ENCODE assay signal across 8 cellular contexts in genomic region chr22:37428649-37429586, GRCh38. TPM values are rescaled to one million over a fixed set of nuclear protein-coding genes. Genes with fewer than 3 reads are reported as not detected.
A peak's percentile ranks its signal among the peaks of the same experiment; 100 is the strongest.
DNase-seq lines count a peak whose midpoint lies in the region; ATAC-seq, FAIRE-seq and TF ChIP-seq lines count a peak whose summit lies in the region.

No MANE protein-coding gene starts in this region.

- no peak overlapping the region for H3K9ac ChIP-seq in GM12878 (ENCODE audit: control insufficient read depth, insufficient read depth, low read length)

- RAD21 ChIA-PET in GM12878 (lab: Charles Lee; ENCODE audit: unreplicated experiment): interaction anchor here (0.6 to 4.4 kb wide), 9 partner anchors 9 to 166 kb away, joined by 3 to 36 read pairs (median 4); no protein-coding TSS in a partner anchor

- FAIRE-seq in GM12878 (lab: Jason Lieb, UNC): peak; percentile 71

- peak; percentile 26 to 32 for ATAC-seq in CD4-positive, CD25-positive, alpha-beta regulatory T cell (ENCODE audit: low read depth in 2 of 2)
- ATAC-seq in GM12878 (peak; percentile 87), left lung (peak; percentile 34), GM21381 (IDR thresholded peaks at IDR 0.05; ENCODE audit: unreplicated experiment) (no peak)

- POLR2A ChIA-PET in GM12878 (lab: Charles Lee): no interaction called here

- no peaks in the 10 kb centered on the region for H3K9me3 ChIP-seq in CD4-positive, CD25-positive, alpha-beta regulatory T cell (ENCODE audit: control insufficient read depth in 2 of 2, low read length in 2 of 2)
- H3K9me3 ChIP-seq in GM12878 (replicated peaks; ENCODE audit: control insufficient read depth, insufficient read depth, low read length) (peaks cover 3% of the 10 kb centered on the region; the same call in 1 of the 3 replicates), left lung (no peaks in the 10 kb centered on the region)

- in situ Hi-C loops in GM12878 (cut with MboI): no loop called here

- no peak overlapping the region for H3K4me3 ChIP-seq in CD4-positive, CD25-positive, alpha-beta regulatory T cell (ENCODE audit: low read depth, low read length)
- H3K4me3 ChIP-seq in GM12878 (no peak overlapping the region), left lung (no peak overlapping the region)

- TF ChIP-seq RAD21 in GM12878 (IDR thresholded peaks at IDR 0.05; ENCODE audit: insufficient read depth, low read depth, low read length): peak; percentile 56

- peak overlapping the region in 1 of 4 donors; percentile 5 for H3K4me3 Mint-ChIP-seq in CD4-positive, CD25-positive, alpha-beta regulatory T cell

- H3K4me1 Mint-ChIP-seq in CD4-positive, CD25-positive, alpha-beta regulatory T cell: peaks cover 0 to 27% (median 2%) of the 10 kb centered on the region in 4 donors

- H3K36me3 Mint-ChIP-seq in CD4-positive, CD25-positive, alpha-beta regulatory T cell: no peaks in the 10 kb centered on the region

- H3K4me1 ChIP-seq in CD4-positive, CD25-positive, alpha-beta regulatory T cell (ENCODE audit: control insufficient read depth, insufficient read depth, low read length, poor library complexity, severe bottlenecking): peaks cover 14% of the 10 kb centered on the region
- H3K4me1 ChIP-seq in GM12878 (ENCODE audit: control insufficient read depth, insufficient read depth, low read length): no peaks in the 10 kb centered on the region
- H3K4me1 ChIP-seq in left lung: peaks cover 0 to 19% of the 10 kb centered on the region in 2 donors

- no peaks in the 10 kb centered on the region for H3K79me2 ChIP-seq in GM12878 (ENCODE audit: control insufficient read depth, insufficient read depth, low read length)

- SMC1A ChIA-PET in GM12878 (lab: Charles Lee; ENCODE audit: uncharacterized antibody, unreplicated experiment): interaction anchor here (0.6 to 5.2 kb wide), 13 partner anchors 10 to 169 kb away, joined by 3 to 40 read pairs (median 3); no protein-coding TSS in a partner anchor

- H4K20me1 ChIP-seq in GM12878 (ENCODE audit: control insufficient read depth, insufficient read depth): no peaks in the 10 kb centered on the region

- H3K27ac Mint-ChIP-seq in CD4-positive, CD25-positive, alpha-beta regulatory T cell: no peak overlapping the region

- no peak for TF ChIP-seq EP300 in GM12878 (IDR thresholded peaks at IDR 0.05; ENCODE audit: borderline replicate concordance in 1 of 2, control insufficient read depth in 1 of 2, low read depth in 2 of 2, low read length in 2 of 2)

- H2AFZ ChIP-seq in GM12878 (ENCODE audit: control insufficient read depth, low read depth, low read length): no peak overlapping the region

- no peaks in the 10 kb centered on the region for H3K36me3 ChIP-seq in CD4-positive, CD25-positive, alpha-beta regulatory T cell (ENCODE audit: control insufficient read depth, insufficient read depth, low read length)
- no peaks in the 10 kb centered on the region for H3K36me3 ChIP-seq in GM12878 (ENCODE audit: control insufficient read depth in 2 of 2, insufficient read depth in 2 of 2, low read length in 1 of 2)
- no peaks in the 10 kb centered on the region for H3K36me3 ChIP-seq in left lung

- H3K27me3 Mint-ChIP-seq in CD4-positive, CD25-positive, alpha-beta regulatory T cell: peaks cover 46% of the 10 kb centered on the region

- 25% methylated on average over 15 of the region's 15 CpGs for WGBS in GM12878 (ENCODE audit: insufficient coverage, insufficient replicate concordance, low lambda C conversion rate, missing lambda C conversion rate)

- CTCF ChIA-PET in GM12878 (lab: Yijun Ruan, JAX): interaction anchor here (0.7 to 4.6 kb wide), 34 partner anchors 10 to 303 kb away, joined by 3 to 72 read pairs (median 4); no protein-coding TSS in a partner anchor

- BruUV-seq in GM12878 (replicated peaks; lab: Mats Ljungman, UMichigan): no TSS peak

- intact Hi-C loops in GM12878 (cut with micrococcal nuclease; ENCODE audit: unreplicated experiment): loop anchor here (1.0 to 2.0 kb wide), 2 partner anchors 113 to 162 kb away; no protein-coding TSS in a partner anchor
- intact Hi-C loops in left lung (cut with DNase I): loop anchor here in 1 of 2 donors (10.0 kb wide), 1 partner anchor 114 kb away; no protein-coding TSS in a partner anchor

- peaks cover 0 to 1% (median 0%) of the 10 kb centered on the region in 7 donors for H3K9me3 Mint-ChIP-seq in CD4-positive, CD25-positive, alpha-beta regulatory T cell

- TF ChIP-seq POLR2A in GM12878 (IDR thresholded peaks at IDR 0.05; ENCODE audit: low read depth, low read length): no peak

- DNase-seq in CD4-positive, CD25-positive, alpha-beta regulatory T cell: peak; percentile 32 to 67 (median 58)
- DNase-seq in HT1080 (ENCODE audit: low read depth) (peak; percentile 61), T-helper 2 cell (peak; percentile 15 to 43 (median 35)), GM12878 (ENCODE audit: low read depth, low spot score) (no peak), left lung (peak in 1 of 2 donors; percentile 83), NCI-H774 (lab: John Stamatoyannopoulos, UW) (no peak)
- DNase-seq in stimulated activated CD8-positive, alpha-beta memory T cell treated with anti-CD3 and anti-CD28 coated beads, Interleukin-4, amount 100 ng/mL, for 48 hours: peak; percentile 76

- TF ChIP-seq CTCF in GM12878 (IDR thresholded peaks at IDR 0.05 in 2 of 3, conservative IDR thresholded peaks at IDR 0.05 in 1 of 3; ENCODE audit: control insufficient read depth in 2 of 3, extremely low read depth in 1 of 3, insufficient read depth in 1 of 3, low read depth in 3 of 3, low read length in 3 of 3): peak; percentile 75 to 81 (median 75)
- peak; percentile 63 to 67 for TF ChIP-seq CTCF in left lung (IDR thresholded peaks at IDR 0.05)

- no peak overlapping the region for H3K27ac ChIP-seq in CD4-positive, CD25-positive, alpha-beta regulatory T cell (ENCODE audit: insufficient read depth, low read length, poor library complexity, severe bottlenecking)
- H3K27ac ChIP-seq in GM12878 (ENCODE audit: control insufficient read depth, insufficient read depth) (no peak overlapping the region), left lung (no peak overlapping the region)

- peaks cover 13% of the 10 kb centered on the region for H3K27me3 ChIP-seq in CD4-positive, CD25-positive, alpha-beta regulatory T cell (ENCODE audit: control insufficient read depth, insufficient read depth, low read length)
- H3K27me3 ChIP-seq in GM12878 (replicated peaks in 1 of 2; ENCODE audit: control insufficient read depth in 2 of 2, insufficient read depth in 2 of 2, low read length in 1 of 2) (peaks cover 11 to 15% of the 10 kb centered on the region in 2 experiments), left lung (peaks cover 13 to 89% of the 10 kb centered on the region in 2 donors)

- H3K4me2 ChIP-seq in GM12878 (ENCODE audit: control insufficient read depth, insufficient read depth): no peak overlapping the region

TF ChIP-seq in GM12878, 131 proteins besides CTCF, POLR2A, EP300 and RAD21 (continues in another document):
- peak; percentile 86 for TF ChIP-seq SMC3 (IDR thresholded peaks at IDR 0.05; ENCODE audit: borderline replicate concordance, low read length)

RNA-seq across cellular contexts. Expression of gene ELFN2, which starts 1.6 kb away (rescaled TPM):
- total RNA-seq in CD4-positive, CD25-positive, alpha-beta regulatory T cell: 0.44 TPM
- polyA plus RNA-seq in CD4-positive, CD25-positive, alpha-beta regulatory T cell: not detected
- 5.7 and 7.0 TPM in 2 replicates for total RNA-seq in HT1080 (2014; rRNA removed; shearing (Covaris generic))
- 10.4 and 10.7 TPM in 2 replicates for polyA plus RNA-seq in HT1080 (2015; cell fraction: cytosol; rRNA removed)
- 19.1 and 20.2 TPM in 2 replicates for polyA plus RNA-seq in HT1080 (2015; cell fraction: nucleus; rRNA removed)
- total RNA-seq in GM12878 (2013; cell fraction: nucleolus; rRNA removed): 0.37 and 0.40 TPM in 2 replicates
- not detected in 2 replicates for total RNA-seq in GM12878 (2014; rRNA removed)
- not detected in 2 replicates for total RNA-seq in GM12878 (2014; rRNA removed; fragmentation: Illumina TruSeq; extraction: Trizol)
- total RNA-seq in GM12878 (2021): 0.03 and 0.05 TPM in 2 replicates
- 0.04 TPM for polyA plus RNA-seq in GM12878 (2011; ENCODE audit: low read depth)
- 0.03 TPM in 1 of 2 replicates, not detected in the other for polyA plus RNA-seq in GM12878 (2011; rRNA removed)
- polyA plus RNA-seq in GM12878 (2011; cell fraction: cytosol; rRNA removed): 0.05 and 0.07 TPM in 2 replicates
- polyA plus RNA-seq in GM12878 (2011; cell fraction: nucleus; rRNA removed): 0.23 and 0.36 TPM in 2 replicates
- 0.11 TPM in 2 replicates for polyA plus RNA-seq in GM12878 (2012)
- polyA plus RNA-seq in GM12878 (2014; fragmentation: Illumina TruSeq; extraction: Trizol): not detected in 2 replicates
- polyA plus RNA-seq in GM12878 (2014; fragmentation: Nextera tagmentation; extraction: Ambion mirVana): not detected
- not detected in 2 replicates for polyA plus RNA-seq in GM12878 (2014; rRNA removed)
- not detected for polyA plus RNA-seq in GM12878 (2016; fragmentation: Nextera tagmentation; extraction: Ambion mirVana)
- polyA minus RNA-seq in GM12878 (2011; rRNA and poly(A)+ RNA removed): 0.10 TPM in 1 of 2 replicates, not detected in the other
- polyA minus RNA-seq in GM12878 (2011; cell fraction: cytosol; rRNA and poly(A)+ RNA removed): not detected in 2 replicates
- polyA minus RNA-seq in GM12878 (2011; cell fraction: nucleus; rRNA and poly(A)+ RNA removed): not detected in 2 replicates
- total RNA-seq in left lung: 1 to 10 TPM; 4.2 to 4.9 TPM

RNA-seq across cellular contexts. Expression of gene MFNG, which starts 57.3 kb away (rescaled TPM):
- 148 TPM for total RNA-seq in CD4-positive, CD25-positive, alpha-beta regulatory T cell
- polyA plus RNA-seq in CD4-positive, CD25-positive, alpha-beta regulatory T cell: 100 to 1,000 TPM; 323 to 340 (median 327) TPM
- total RNA-seq in HT1080 (2014; rRNA removed; shearing (Covaris generic)): not detected in 2 replicates
- polyA plus RNA-seq in HT1080 (2015; cell fraction: cytosol; rRNA removed): 0.05 and 0.08 TPM in 2 replicates
- polyA plus RNA-seq in HT1080 (2015; cell fraction: nucleus; rRNA removed): 0.49 and 0.85 TPM in 2 replicates
- total RNA-seq in GM12878 (2013; cell fraction: nucleolus; rRNA removed): 88.8 and 114 TPM in 2 replicates
- total RNA-seq in GM12878 (2014; rRNA removed) (66.5 and 80.0 TPM in 2 replicates), GM12878 (2014; rRNA removed; fragmentation: Illumina TruSeq; extraction: Trizol) (37.0 and 41.4 TPM in 2 replicates), GM12878 (2021) (95.5 and 99.1 TPM in 2 replicates), left lung (10 to 100 TPM; 24.4 to 46.4 TPM)
- polyA plus RNA-seq in GM12878 (2011; ENCODE audit: low read depth): 23.8 TPM
- polyA plus RNA-seq in GM12878 (2011; rRNA removed) (28.6 and 57.0 TPM in 2 replicates), GM12878 (2014; fragmentation: Illumina TruSeq; extraction: Trizol) (14.1 and 36.9 TPM in 2 replicates), GM12878 (2014; fragmentation: Nextera tagmentation; extraction: Ambion mirVana) (10 to 100 TPM; 11.5 to 26.1 TPM), GM12878 (2014; rRNA removed) (88.5 and 91.4 TPM in 2 replicates), GM12878 (2016; fragmentation: Nextera tagmentation; extraction: Ambion mirVana) (100 to 1,000 TPM; 100 to 117 TPM)
- polyA plus RNA-seq in GM12878 (2011; cell fraction: cytosol; rRNA removed): 81.4 and 141 TPM in 2 replicates
- polyA plus RNA-seq in GM12878 (2011; cell fraction: nucleus; rRNA removed): 101 and 143 TPM in 2 replicates
- polyA plus RNA-seq in GM12878 (2012): 50.7 and 51.5 TPM in 2 replicates
- polyA minus RNA-seq in GM12878 (2011; rRNA and poly(A)+ RNA removed): 31.3 and 61.2 TPM in 2 replicates
- 22.2 and 24.5 TPM in 2 replicates for polyA minus RNA-seq in GM12878 (2011; cell fraction: cytosol; rRNA and poly(A)+ RNA removed)
- polyA minus RNA-seq in GM12878 (2011; cell fraction: nucleus; rRNA and poly(A)+ RNA removed): 21.4 and 35.7 TPM in 2 replicates

Comparison
In these comparisons a context has a peak if more than half of its experiments do, and no peak if none do; other contexts are left out.
1. DNase-seq: peak in CD4-positive, CD25-positive, alpha-beta regulatory T cell (3 of 3), HT1080 (single experiment), T-helper 2 cell (5 of 5) and stimulated activated CD8-positive, alpha-beta memory T cell treated with anti-CD3 and anti-CD28 coated beads, Interleukin-4, amount 100 ng/mL, for 48 hours (single experiment); none in GM12878 (single experiment) and NCI-H774 (single experiment).
2. RNA of gene MFNG, which starts 57.3 kb away (total RNA-seq): 148 TPM in CD4-positive, CD25-positive, alpha-beta regulatory T cell (single experiment), 37.0 to 114 TPM in GM12878 and 24.4 to 46.4 TPM in left lung; not detected in HT1080; every median in the first group is over 10 times any median in the second.